9 cellular contexts compared by ENCODE assay signal in genomic region chr6:147509900-147510299, GRCh38. TPM values are rescaled to one million over a fixed set of nuclear protein-coding genes. Genes with fewer than 3 reads are reported as not detected.
DNase-seq lines count a peak whose midpoint lies in the region; ATAC-seq and TF ChIP-seq lines count a peak whose summit lies in the region.
"Had no signal": no experiment of that assay in that cellular context is flagged by ENCODE, and none has a peak within 500 bp of the region (broad histone marks: within the 10 kb centered on the region; RNA-seq: fewer than 3 reads in every experiment).

No MANE protein-coding gene starts in this region.

- no peaks in the 10 kb centered on the region for H3K79me2 ChIP-seq in PC-3 (ENCODE audit: low read length)

- H3K9me2 ChIP-seq in PC-3 (replicated peaks; ENCODE audit: low read length): no peaks in the 10 kb centered on the region

- DNase-seq in A673 (ENCODE audit: low spot score): no peak
- no peak for DNase-seq in PC-3
- DNase-seq in left lobe of liver (ENCODE audit: low spot score): peak; percentile 68
- DNase-seq in testis: no peak
- DNase-seq in activated CD4-positive, alpha-beta T cell treated with anti-CD3 and anti-CD28 coated beads, Interleukin-2, amount 50 U/mL, for 48 hours: no peak
- no peak for DNase-seq in HCEC 1CT
- DNase-seq: DMS79 treated with DMSO at 0.1 percent for 48 hours had no signal

- POLR2A ChIA-PET in A673 (lab: Charles Lee; ENCODE audit: low non-redundant PET) (no interaction called here), PC-3 (lab: Charles Lee; ENCODE audit: unreplicated experiment) (no interaction called here)

- intact Hi-C loops in A673 (cut with micrococcal nuclease; ENCODE audit: unreplicated experiment): loop anchor here (5.0 to 10.0 kb wide), 5 partner anchors 167 to 952 kb away; no protein-coding TSS in a partner anchor
- intact Hi-C loops in PC-3 (cut with micrococcal nuclease): loop anchor here (2.0 to 10.0 kb wide), 3 partner anchors 67 to 275 kb away; no protein-coding TSS in a partner anchor
- intact Hi-C loops in testis (cut with DNase I; ENCODE audit: low total_unique reads): loop anchor here (10.0 kb wide), 1 partner anchor 655 kb away; no protein-coding TSS in a partner anchor

- H3K4me3 ChIP-seq in A673 (ENCODE audit: low read depth, low read length, poor library complexity, severe bottlenecking) (peak overlapping the region; percentile 78), PC-3 (ENCODE audit: low read length) (peak overlapping the region; percentile 95), testis (peak overlapping the region in 1 of 2 donors; percentile 78)

- peak overlapping the region; percentile 65; the same call in 1 of the 2 replicates for H2AFZ ChIP-seq in PC-3 (ENCODE audit: low read length)

- H3K4me1 ChIP-seq in A673 (ENCODE audit: insufficient read depth, low read length, poor library complexity, severe bottlenecking) (peaks cover 4% of the 10 kb centered on the region), PC-3 (ENCODE audit: insufficient read depth, low read length) (peaks cover 13% of the 10 kb centered on the region; the same call in 1 of the 2 replicates), testis (no peaks in the 10 kb centered on the region)

- no peaks in the 10 kb centered on the region for H3F3A ChIP-seq in PC-3 (ENCODE audit: low read length, unreplicated experiment)

- BruUV-seq in A673 (replicated peaks; lab: Mats Ljungman, UMichigan) (TSS peak; percentile 54), PC-3 (replicated peaks; lab: Mats Ljungman, UMichigan) (TSS peak; percentile 45)

- peak overlapping the region; percentile 97 for H3K4me2 ChIP-seq in PC-3 (ENCODE audit: low read length)

- H3K9me3 ChIP-seq in A673 (ENCODE audit: low read depth, low read length, poor library complexity, severe bottlenecking) (no peaks in the 10 kb centered on the region), PC-3 (ENCODE audit: low read length) (no peaks in the 10 kb centered on the region), testis (no peaks in the 10 kb centered on the region)

- no peak overlapping the region for H3K27ac ChIP-seq in A673 (ENCODE audit: low read depth, low read length, poor library complexity, severe bottlenecking)
- no peak overlapping the region for H3K27ac ChIP-seq in PC-3 (ENCODE audit: low read length)
- H3K27ac ChIP-seq in testis: peak overlapping the region in 1 of 2 donors; percentile 63

- 30 to 31% methylated on average over 6 of the region's 6 CpGs for WGBS in testis, 2 donors

- TF ChIP-seq CTCF in A673 (conservative IDR thresholded peaks at IDR 0.05; ENCODE audit: low read depth, low read length) (no peak), PC-3 (conservative IDR thresholded peaks at IDR 0.05; ENCODE audit: low read depth, low read length) (no peak), testis (IDR thresholded peaks at IDR 0.05) (no peak)

- H4K20me1 ChIP-seq in PC-3 (ENCODE audit: low read length): no peaks in the 10 kb centered on the region

- no peak overlapping the region for H3K9ac ChIP-seq in PC-3 (ENCODE audit: low read length)

- no peak for TF ChIP-seq POLR2A in testis (IDR thresholded peaks at IDR 0.05)

- H3K27me3 ChIP-seq in A673 (replicated peaks; ENCODE audit: insufficient read depth, low read depth, low read length, poor library complexity): peaks cover 12% of the 10 kb centered on the region
- no peaks in the 10 kb centered on the region for H3K27me3 ChIP-seq in PC-3 (ENCODE audit: low read length)
- no peaks in the 10 kb centered on the region for H3K27me3 ChIP-seq in testis

- H3K36me3 ChIP-seq in A673 (ENCODE audit: insufficient read depth, low read length, poor library complexity, severe bottlenecking): no peaks in the 10 kb centered on the region
- H3K36me3 ChIP-seq in PC-3 (ENCODE audit: low read depth, low read length): no peaks in the 10 kb centered on the region
- H3K36me3 ChIP-seq in testis (ENCODE audit: low read depth, missing control alignments): no peaks in the 10 kb centered on the region

- peak; percentile 45 for ATAC-seq in GM21381 (IDR thresholded peaks at IDR 0.05; ENCODE audit: unreplicated experiment)
- ATAC-seq in PC-3: no peak
- peak; percentile 47 for ATAC-seq in left lobe of liver
- no peak for ATAC-seq in GM19328 (IDR thresholded peaks at IDR 0.05; ENCODE audit: unreplicated experiment)

- CTCF ChIA-PET in A673 (lab: Charles Lee) (no interaction called here), PC-3 (lab: Charles Lee) (no interaction called here)

RNA-seq across cellular contexts. Expression of gene SAMD5, which starts 1.4 kb away (rescaled TPM):
- total RNA-seq in A673 (2021) (4.3 and 6.1 TPM in 2 replicates), PC-3 (2014; rRNA removed) (1.2 and 1.8 TPM in 2 replicates), left lobe of liver (12.0 TPM), testis (10 to 100 TPM; 27.2 to 27.9 TPM)
- 4.9 TPM for polyA plus RNA-seq in testis (ENCODE audit: insufficient read depth, low read depth, low replicate concordance)

Comparison
In these comparisons a context has a peak if more than half of its experiments do, and no peak if none do; other contexts are left out.
1. ATAC-seq: peak in GM21381 (single experiment) and left lobe of liver (single experiment); none in PC-3 (single experiment) and GM19328 (single experiment).